8 cellular contexts compared by ENCODE assay signal in the genomic region with DNA sequence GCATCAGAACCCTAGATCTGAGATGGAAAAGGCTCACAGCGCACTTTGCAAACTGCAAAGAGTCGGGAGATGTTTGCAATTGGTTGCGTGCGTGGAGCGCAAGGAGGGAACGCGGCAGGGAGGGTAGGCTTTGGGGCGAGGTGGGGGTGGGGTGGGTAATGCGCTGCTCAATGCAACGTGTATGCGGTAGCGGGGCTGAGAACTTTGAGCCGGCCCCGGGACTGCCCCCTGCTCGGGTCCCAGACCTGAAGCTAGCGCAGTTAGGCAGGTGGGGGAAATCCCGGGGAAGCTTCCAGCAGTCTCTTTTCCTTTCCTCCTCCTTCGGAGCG. TPM values are rescaled to one million over a fixed set of nuclear protein-coding genes. Genes with fewer than 3 reads are reported as not detected.
DNase-seq lines count a peak whose midpoint lies in the region; ATAC-seq and TF ChIP-seq lines count a peak whose summit lies in the region.

No MANE protein-coding gene starts in this region.

- peaks cover 0 to 9% of the 10 kb centered on the region in 2 donors for H3K36me3 Mint-ChIP-seq in activated naive CD4-positive, alpha-beta T cell treated with anti-CD3 and anti-CD28 coated beads, Interleukin-2, amount 50 U/mL, for 72 hours

- peaks cover 0 to 55% (median 10%) of the 10 kb centered on the region in 7 donors for H3K27me3 ChIP-seq in spleen (replicated peaks in 1 of 7)

- intact Hi-C loops in spleen (cut with DNase I; ENCODE audit: low total_unique reads): no loop called here

- TF ChIP-seq CTCF in spleen (IDR thresholded peaks at IDR 0.05 in 8 of 11, conservative IDR thresholded peaks at IDR 0.05 in 3 of 11): no peak

- peak; percentile 23 for ATAC-seq in HG03432 (IDR thresholded peaks at IDR 0.05; ENCODE audit: unreplicated experiment)
- peak; percentile 54 to 55 for ATAC-seq in activated naive CD4-positive, alpha-beta T cell treated with anti-CD3 and anti-CD28 coated beads, Interleukin-2, amount 50 U/mL, for 72 hours

- peak overlapping the region; percentile 83 to 98 (median 93) for H3K27ac ChIP-seq in spleen

- TF ChIP-seq POLR2A in spleen (IDR thresholded peaks at IDR 0.05): no peak

- 0 to 2% (median 1%) methylated on average over 17 to 19 of the region's 19 CpGs for WGBS in spleen, 5 donors

- in situ Hi-C loops in G401 (cut with HindIII; ENCODE audit: low sequenced_read_pairs): no loop called here

- H3K36me3 ChIP-seq in spleen: no peaks in the 10 kb centered on the region

- peak overlapping the region; percentile 96 to 98 for H3K27ac Mint-ChIP-seq in activated naive CD4-positive, alpha-beta T cell treated with anti-CD3 and anti-CD28 coated beads, Interleukin-2, amount 50 U/mL, for 72 hours

- H3K9me3 ChIP-seq in spleen: no peaks in the 10 kb centered on the region

- DNase-seq in DMS53 (lab: John Stamatoyannopoulos, UW) (peak; percentile 87), DMS53 treated with DMSO at 0.1 percent for 48 hours (lab: John Stamatoyannopoulos, UW; ENCODE audit: unreplicated experiment) (no peak), hepatic stellate cell (ENCODE audit: low spot score) (peak; percentile 45), spleen (no peak), cerebellar cortex (ENCODE audit: low spot score) (no peak), G401 (ENCODE audit: low spot score) (no peak)
- DNase-seq in activated naive CD4-positive, alpha-beta T cell treated with anti-CD3 and anti-CD28 coated beads, Interleukin-2, amount 50 U/mL, for 72 hours (ENCODE audit: low spot score in 2 of 2): no peak

- H3K4me3 ChIP-seq in spleen: peak overlapping the region; percentile 57 to 81 (median 66)

- no peaks in the 10 kb centered on the region for H3K9me3 Mint-ChIP-seq in activated naive CD4-positive, alpha-beta T cell treated with anti-CD3 and anti-CD28 coated beads, Interleukin-2, amount 50 U/mL, for 72 hours

- H3K4me1 ChIP-seq in spleen: peaks cover 24 to 67% (median 47%) of the 10 kb centered on the region in 6 donors

RNA-seq across cellular contexts. Expression of a gene that starts 1.0 kb away (rescaled TPM):
- total RNA-seq in activated naive CD4-positive, alpha-beta T cell treated with anti-CD3 and anti-CD28 coated beads, Interleukin-2, amount 50 U/mL, for 72 hours: 10 to 100 TPM; 19.9 to 37.6 TPM
- 10 to 100 TPM in 2 of 7 donors, 1 to 10 TPM in 4, under 1 TPM in 1; 0.92 to 41.7 (median 1.6) TPM for total RNA-seq in spleen
- 1 to 10 TPM in 2 of 3 donors, under 1 TPM in 1; 0.42 to 2.2 (median 1.3) TPM for polyA plus RNA-seq in spleen
- total RNA-seq in G401 (2014; rRNA removed; shearing (Covaris generic)): 0.31 and 1.5 TPM in 2 replicates

RNA-seq across cellular contexts. Expression of a gene that starts 28.1 kb away (rescaled TPM):
- total RNA-seq in activated naive CD4-positive, alpha-beta T cell treated with anti-CD3 and anti-CD28 coated beads, Interleukin-2, amount 50 U/mL, for 72 hours: 1 to 10 TPM; 3.2 to 5.1 TPM
- total RNA-seq in spleen: 10 to 100 TPM in 6 of 7 donors, 1 to 10 TPM in 1; 9.2 to 22.6 (median 15.1) TPM
- 1 to 10 TPM; 4.9 to 7.9 (median 7.6) TPM for polyA plus RNA-seq in spleen
- 17.0 and 22.0 TPM in 2 replicates for total RNA-seq in G401 (2014; rRNA removed; shearing (Covaris generic))

RNA-seq across cellular contexts. Expression of a gene that starts 29.5 kb away (rescaled TPM):
- 1 to 10 TPM; 1.5 to 7.4 TPM for total RNA-seq in activated naive CD4-positive, alpha-beta T cell treated with anti-CD3 and anti-CD28 coated beads, Interleukin-2, amount 50 U/mL, for 72 hours
- total RNA-seq in spleen: 10 to 100 TPM in 2 of 7 donors, 1 to 10 TPM in 5; 6.3 to 21.4 (median 9.6) TPM
- polyA plus RNA-seq in spleen: 10 to 100 TPM in 2 of 3 donors, 1 to 10 TPM in 1; 9.5 to 13.4 (median 10.7) TPM
- 3.3 and 4.2 TPM in 2 replicates for total RNA-seq in G401 (2014; rRNA removed; shearing (Covaris generic))

RNA-seq across cellular contexts. Expression of a gene that starts 38.5 kb away (rescaled TPM):
- total RNA-seq in activated naive CD4-positive, alpha-beta T cell treated with anti-CD3 and anti-CD28 coated beads, Interleukin-2, amount 50 U/mL, for 72 hours: 100 to 1,000 TPM in 1 of 2 donors, 10 to 100 TPM in 1; 76.8 to 156 TPM
- total RNA-seq in spleen: 100 to 1,000 TPM; 146 to 386 (median 221) TPM
- polyA plus RNA-seq in spleen: 100 to 1,000 TPM; 154 to 210 (median 161) TPM
- 106 and 122 TPM in 2 replicates for total RNA-seq in G401 (2014; rRNA removed; shearing (Covaris generic))

RNA-seq across cellular contexts. Expression of a gene that starts 45.0 kb away (rescaled TPM):
- total RNA-seq in activated naive CD4-positive, alpha-beta T cell treated with anti-CD3 and anti-CD28 coated beads, Interleukin-2, amount 50 U/mL, for 72 hours: 10 to 100 TPM in 1 of 2 donors, 1 to 10 TPM in 1; 9.7 to 60.7 TPM
- 10 to 100 TPM; 47.3 to 69.4 (median 59.7) TPM for total RNA-seq in spleen
- polyA plus RNA-seq in spleen: 10 to 100 TPM; 45.3 to 54.6 (median 50.0) TPM
- 115 and 130 TPM in 2 replicates for total RNA-seq in G401 (2014; rRNA removed; shearing (Covaris generic))

Comparison
In these comparisons a context has a peak if more than half of its experiments do, and no peak if none do; other contexts are left out.
1. DNase-seq: peak in DMS53 (single experiment) and hepatic stellate cell (single experiment); none in DMS53 treated with DMSO at 0.1 percent for 48 hours (single experiment), activated naive CD4-positive, alpha-beta T cell treated with anti-CD3 and anti-CD28 coated beads, Interleukin-2, amount 50 U/mL, for 72 hours (0 of 2), spleen (single experiment), cerebellar cortex (single experiment) and G401 (single experiment).